In genomic region chr9:18327106-18327505, GRCh38 we compare ENCODE assay signal across 23 cellular contexts.
DNase-seq lines count a peak whose midpoint lies in the region; ATAC-seq and TF ChIP-seq lines count a peak whose summit lies in the region.
"Had no signal": no experiment of that assay in that cellular context is flagged by ENCODE, and none has a peak within 500 bp of the region (broad histone marks: within the 10 kb centered on the region; RNA-seq: fewer than 3 reads in every experiment).

No MANE protein-coding gene starts in this region.

- H3K27ac ChIP-seq in trophoblast cell (ENCODE audit: low read depth, low read length) (no peak overlapping the region), body of pancreas (no peak overlapping the region)
- H3K27ac ChIP-seq: HL-60, KMS-11, SJSA1 had no signal

- TF ChIP-seq CTCF in HFFc6 (IDR thresholded peaks at IDR 0.05) (no peak), fibroblast of mammary gland (conservative IDR thresholded peaks at IDR 0.05; ENCODE audit: control insufficient read depth, insufficient read depth, low read depth, low read length) (no peak), body of pancreas (IDR thresholded peaks at IDR 0.05) (no peak)

- H3K79me1 ChIP-seq in trophoblast cell (ENCODE audit: low read length) = no peaks in the 10 kb centered on the region

- no peak overlapping the region for H4K12ac ChIP-seq in trophoblast cell (ENCODE audit: low read depth, low read length)

- peak; percentile 32 for DNase-seq in ELR (ENCODE audit: low read depth)
- DNase-seq in HFFc6 = peak; percentile 34
- peak; percentile 42 for DNase-seq in fibroblast of mammary gland (ENCODE audit: low read depth)
- no peak for DNase-seq in trophoblast cell
- no peak for DNase-seq in cerebellar nuclear complex (lab: John Stamatoyannopoulos, UW)
- no peak for DNase-seq in body of pancreas
- no peak for DNase-seq in C1 segment of cervical spinal cord (lab: John Stamatoyannopoulos, UW)
- DNase-seq: CD4-positive, alpha-beta T cell; COR-L47; DMS 273 treated with DMSO at 0.1 percent for 48 hours; DMS79 treated with DMSO at 0.1 percent for 48 hours; GDM1; MV-4-11; NCI-H1105 treated with DMSO at 0.1 percent for 48 hours; NCI-H2029 treated with DMSO at 0.1 percent for 48 hours; NCI-H2171; NCI-H446; NCI-H526 treated with DMSO at 0.1 percent for 48 hours; OCI-M1 had no signal

- H3K36me3 Mint-ChIP-seq in HFFc6 (ENCODE audit: low read depth) = no peaks in the 10 kb centered on the region; the same call in 1 of the 2 replicates

- no peak overlapping the region for H2BK12ac ChIP-seq in trophoblast cell (ENCODE audit: low read length)

- no peak overlapping the region for H2AK5ac ChIP-seq in trophoblast cell (ENCODE audit: low read length)

- intact Hi-C loops in body of pancreas (cut with DNase I) = no loop called here

- H3K9ac ChIP-seq in trophoblast cell (ENCODE audit: low read length) = no peak overlapping the region
- H3K9ac ChIP-seq: KMS-11 had no signal

- H3K36me3 ChIP-seq in trophoblast cell (ENCODE audit: control insufficient read depth in 1 of 2, insufficient read depth in 2 of 2, low read length in 2 of 2) (no peaks in the 10 kb centered on the region), body of pancreas (replicated peaks in 1 of 2; ENCODE audit: insufficient read depth in 1 of 2, low read depth in 2 of 2) (no peaks in the 10 kb centered on the region)
- H3K36me3 ChIP-seq: SJSA1 had no signal

- no peak overlapping the region for H3K4me3 Mint-ChIP-seq in HFFc6
- H3K4me3 Mint-ChIP-seq: CD4-positive, alpha-beta T cell had no signal

- H3K4me1 Mint-ChIP-seq in HFFc6 (ENCODE audit: low read depth) = peaks cover 38% of the 10 kb centered on the region

- H4K91ac ChIP-seq in trophoblast cell (ENCODE audit: low read depth, low read length) = no peak overlapping the region

- peak overlapping the region; percentile 55; the same call in 1 of the 2 replicates for H3K27ac Mint-ChIP-seq in HFFc6
- H3K27ac Mint-ChIP-seq: CD4-positive, alpha-beta T cell had no signal

- H4K8ac ChIP-seq in trophoblast cell (ENCODE audit: low read depth, low read length) = no peak overlapping the region

- H3K18ac ChIP-seq in trophoblast cell (ENCODE audit: low read length) = no peak overlapping the region

- no peaks in the 10 kb centered on the region; the same call in 1 of the 2 replicates for H3K27me3 Mint-ChIP-seq in HFFc6 (ENCODE audit: insufficient read depth)
- H3K27me3 Mint-ChIP-seq: CD4-positive, alpha-beta T cell had no signal

- H3K4me2 ChIP-seq in trophoblast cell (ENCODE audit: low read length) = peak overlapping the region; percentile 3
- H3K4me2 ChIP-seq: KMS-11 had no signal

- H2BK120ac ChIP-seq in trophoblast cell (ENCODE audit: insufficient read depth, low read length, poor library complexity) = no peak overlapping the region

- ATAC-seq in body of pancreas = no peak
- ATAC-seq: Right ventricle myocardium inferior had no signal

- H3K4me3 ChIP-seq in fibroblast of mammary gland (ENCODE audit: control insufficient read depth, low read depth, low read length) (no peak overlapping the region), trophoblast cell (ENCODE audit: low read depth, low read length) (no peak overlapping the region), body of pancreas (no peak overlapping the region)
- H3K4me3 ChIP-seq: SJSA1 had no signal

- H3K9me3 ChIP-seq in trophoblast cell (ENCODE audit: insufficient read depth, low read depth, low read length) = no peaks in the 10 kb centered on the region
- H3K9me3 ChIP-seq in body of pancreas = no peaks in the 10 kb centered on the region
- H3K9me3 ChIP-seq: SJSA1 had no signal

- peaks cover 14% of the 10 kb centered on the region for H3K9me3 Mint-ChIP-seq in HFFc6
- H3K9me3 Mint-ChIP-seq: CD4-positive, alpha-beta T cell had no signal

- no peak overlapping the region for H3K4ac ChIP-seq in trophoblast cell (ENCODE audit: low read depth, low read length)

- H3K4me1 ChIP-seq in trophoblast cell (ENCODE audit: control insufficient read depth in 1 of 2, insufficient read depth in 2 of 2, low read length in 2 of 2) = no peaks in the 10 kb centered on the region
- no peaks in the 10 kb centered on the region for H3K4me1 ChIP-seq in body of pancreas
- H3K4me1 ChIP-seq: SJSA1 had no signal

- WGBS in trophoblast cell (ENCODE audit: extremely low coverage, insufficient coverage, insufficient read length) = no CpG with 5 or more reads among the region's 3 CpGs
- 65 to 70% methylated on average over 3 of the region's 3 CpGs for WGBS in body of pancreas, 2 donors

- H3K14ac ChIP-seq in trophoblast cell (ENCODE audit: low read length) = no peak overlapping the region

- no peak overlapping the region for H3K23ac ChIP-seq in trophoblast cell (ENCODE audit: low read length)

- H3K79me2 ChIP-seq in trophoblast cell (ENCODE audit: control insufficient read depth, insufficient read depth, low read length, poor library complexity) = no peaks in the 10 kb centered on the region

- no peak overlapping the region for H2BK5ac ChIP-seq in trophoblast cell (ENCODE audit: low read depth, low read length, poor library complexity)

- no peak for TF ChIP-seq POLR2A in body of pancreas (IDR thresholded peaks at IDR 0.05)

- no peak overlapping the region for H2AFZ ChIP-seq in trophoblast cell (ENCODE audit: insufficient read depth, low read length, poor library complexity)

- H3K27me3 ChIP-seq in trophoblast cell (ENCODE audit: insufficient read depth, low read length) = no peaks in the 10 kb centered on the region
- H3K27me3 ChIP-seq in body of pancreas = no peaks in the 10 kb centered on the region
- H3K27me3 ChIP-seq: SJSA1 had no signal

Comparison
In these comparisons a context has a peak if more than half of its experiments do, and no peak if none do; other contexts are left out.
1. DNase-seq: peak in ELR (single experiment), HFFc6 (single experiment) and fibroblast of mammary gland (single experiment); none in trophoblast cell (0 of 2), cerebellar nuclear complex (0 of 2), body of pancreas (0 of 4) and C1 segment of cervical spinal cord (0 of 14).